ENCODE assay signal across 9 cellular contexts in the genomic region with DNA sequence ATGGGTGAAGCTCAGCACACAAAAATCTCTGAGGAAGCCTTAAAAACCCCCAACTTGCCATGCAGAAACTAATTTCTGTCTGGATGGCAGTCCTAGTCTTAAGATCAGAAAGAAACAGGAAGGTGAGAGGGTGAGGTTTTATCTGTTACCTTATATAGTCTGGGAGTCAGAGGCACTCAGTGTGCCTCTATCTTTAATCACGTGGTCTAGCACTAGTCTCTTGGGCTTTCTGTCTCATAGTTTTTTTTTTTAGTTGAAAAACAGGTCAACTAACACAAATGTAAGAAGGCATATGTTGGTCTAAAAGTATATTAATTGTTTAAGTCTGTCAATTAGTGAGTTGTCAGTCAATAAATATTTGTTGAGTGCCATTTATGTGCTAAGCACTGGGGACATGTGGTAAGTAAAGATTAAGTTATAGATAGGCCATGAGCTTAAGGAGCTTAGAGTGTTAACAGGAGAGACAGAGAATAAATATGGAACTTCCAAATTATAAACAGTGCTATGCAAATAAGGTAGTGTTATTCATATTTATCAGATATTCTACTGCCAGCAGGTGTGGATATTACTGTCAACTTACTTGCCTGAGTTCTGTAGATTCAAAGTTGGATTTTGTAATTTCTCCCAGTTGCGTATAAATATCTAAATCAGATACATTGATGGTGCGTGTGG. TPM values are rescaled to one million over a fixed set of nuclear protein-coding genes. Genes with fewer than 3 reads are reported as not detected.
A peak's percentile ranks its signal among the peaks of the same experiment; 100 is the strongest.
DNase-seq lines count a peak whose midpoint lies in the region; ATAC-seq and TF ChIP-seq lines count a peak whose summit lies in the region.
"Had no signal": no experiment of that assay in that cellular context is flagged by ENCODE, and none has a peak within 500 bp of the region (broad histone marks: within the 10 kb centered on the region; RNA-seq: fewer than 3 reads in every experiment).

No MANE protein-coding gene starts in this region.

- peak; percentile 53 for ATAC-seq in activated CD8-positive, alpha-beta memory T cell treated with anti-CD3 and anti-CD28 coated beads, Interleukin-2, amount 10 ng/mL, durations not matched to agents 7 days and 5 days
- ATAC-seq in HG02884 (IDR thresholded peaks at IDR 0.05; ENCODE audit: unreplicated experiment), result peak; percentile 61
- peak; percentile 71 for ATAC-seq in stimulated activated naive CD8-positive, alpha-beta T cell treated with anti-CD3 and anti-CD28 coated beads, Interleukin-15, amount 100 ng/mL, for 72 hours
- ATAC-seq in left lobe of liver, result no peak
- ATAC-seq: left colon had no signal

- TSS peak; percentile 96 for BruUV-seq in OCI-LY7 (replicated peaks; lab: Mats Ljungman, UMichigan)

- intact Hi-C loops in OCI-LY7 (cut with micrococcal nuclease; ENCODE audit: unreplicated experiment), result loop anchor here (1.0 to 10.0 kb wide), 3 partner anchors 32 to 1018 kb away; partner anchors contain the start of gene MID1IP1

- peaks cover 79% of the 10 kb centered on the region for H3K36me3 ChIP-seq in OCI-LY7 (ENCODE audit: insufficient read depth, low read length)

- no peaks in the 10 kb centered on the region for H3K36me3 Mint-ChIP-seq in activated CD8-positive, alpha-beta memory T cell treated with anti-CD3 and anti-CD28 coated beads, Interleukin-2, amount 10 ng/mL, durations not matched to agents 7 days and 5 days

- no peaks in the 10 kb centered on the region for H3K9me3 ChIP-seq in OCI-LY7 (ENCODE audit: low read length)

- no peak overlapping the region for H3K4me3 Mint-ChIP-seq in activated CD8-positive, alpha-beta memory T cell treated with anti-CD3 and anti-CD28 coated beads, Interleukin-2, amount 10 ng/mL, durations not matched to agents 7 days and 5 days
- H3K4me3 Mint-ChIP-seq in stimulated activated naive CD8-positive, alpha-beta T cell treated with anti-CD3 and anti-CD28 coated beads, Interleukin-15, amount 100 ng/mL, for 72 hours, result peak overlapping the region in 1 of 2 donors; percentile 57

- H3K9me3 Mint-ChIP-seq in activated CD8-positive, alpha-beta memory T cell treated with anti-CD3 and anti-CD28 coated beads, Interleukin-2, amount 10 ng/mL, durations not matched to agents 7 days and 5 days (ENCODE audit: low read depth), result no peaks in the 10 kb centered on the region
- H3K9me3 Mint-ChIP-seq in stimulated activated naive CD8-positive, alpha-beta T cell treated with anti-CD3 and anti-CD28 coated beads, Interleukin-15, amount 100 ng/mL, for 72 hours, result no peaks in the 10 kb centered on the region

- H3K9me2 ChIP-seq in OCI-LY7 (ENCODE audit: insufficient read depth, low read length), result no peaks in the 10 kb centered on the region

- TF ChIP-seq CTCF in OCI-LY7 (conservative IDR thresholded peaks at IDR 0.05; ENCODE audit: low read length), result no peak

- H3K4me3 ChIP-seq in OCI-LY7 (ENCODE audit: low read depth, low read length, poor library complexity, severe bottlenecking), result peak overlapping the region; percentile 58

- H3K27ac Mint-ChIP-seq in activated CD8-positive, alpha-beta memory T cell treated with anti-CD3 and anti-CD28 coated beads, Interleukin-2, amount 10 ng/mL, durations not matched to agents 7 days and 5 days, result no peak overlapping the region
- peak overlapping the region; percentile 54 to 70 for H3K27ac Mint-ChIP-seq in stimulated activated naive CD8-positive, alpha-beta T cell treated with anti-CD3 and anti-CD28 coated beads, Interleukin-15, amount 100 ng/mL, for 72 hours

- 0 out of 2 replicates have a peak overlapping the region, but pooled peaks have one; percentile 2 for H2AFZ ChIP-seq in OCI-LY7 (ENCODE audit: low read length)

- no peaks in the 10 kb centered on the region for H3K27me3 Mint-ChIP-seq in activated CD8-positive, alpha-beta memory T cell treated with anti-CD3 and anti-CD28 coated beads, Interleukin-2, amount 10 ng/mL, durations not matched to agents 7 days and 5 days
- H3K27me3 Mint-ChIP-seq in stimulated activated naive CD8-positive, alpha-beta T cell treated with anti-CD3 and anti-CD28 coated beads, Interleukin-15, amount 100 ng/mL, for 72 hours, result no peaks in the 10 kb centered on the region

- peak overlapping the region; percentile 87 for H3K4me2 ChIP-seq in OCI-LY7 (ENCODE audit: low read length)

- H4K20me1 ChIP-seq in OCI-LY7 (ENCODE audit: insufficient read depth, low read length), result no peaks in the 10 kb centered on the region

- POLR2A ChIA-PET in OCI-LY7 (lab: Charles Lee), result interaction anchor here (0.6 to 10.7 kb wide), 12 partner anchors 7 to 36 kb away, joined by 3 to 85 read pairs (median 6); partner anchors contain the start of gene CYBB

- H3K4me1 ChIP-seq in OCI-LY7 (ENCODE audit: insufficient read depth, low read length, poor library complexity, severe bottlenecking), result peaks cover 85% of the 10 kb centered on the region

- CTCF ChIA-PET in activated CD8-positive, alpha-beta memory T cell treated with anti-CD3 and anti-CD28 coated beads, Interleukin-2, amount 10 ng/mL, durations not matched to agents 7 days and 5 days (lab: Charles Lee), result no interaction called here
- CTCF ChIA-PET in OCI-LY7 (lab: Charles Lee; ENCODE audit: unreplicated experiment), result interaction anchor here (1.4 to 1.8 kb wide), 2 partner anchors 10 to 41 kb away, joined by 5 to 7 read pairs; no protein-coding TSS in a partner anchor

- H3K79me2 ChIP-seq in OCI-LY7 (ENCODE audit: insufficient read depth, low read depth, low read length), result peaks cover 71% of the 10 kb centered on the region; the same call in 1 of the 2 replicates

- peak overlapping the region; percentile 99 for H3K27ac ChIP-seq in OCI-LY7 (ENCODE audit: low read depth, low read length, poor library complexity, severe bottlenecking)
- no peak overlapping the region for H3K27ac ChIP-seq in substantia nigra (ENCODE audit: low read depth, low read length, poor library complexity, severe bottlenecking)

- DNase-seq in activated CD8-positive, alpha-beta memory T cell treated with anti-CD3 and anti-CD28 coated beads, Interleukin-2, amount 10 ng/mL, durations not matched to agents 7 days and 5 days, result no peak
- DNase-seq in activated CD8-positive, alpha-beta memory T cell treated with anti-CD3 and anti-CD28 coated beads, Interleukin-2, amount 50 U/mL, for 48 hours, result no peak
- peak; percentile 74 for DNase-seq in OCI-LY7 (ENCODE audit: low spot score)
- no peak for DNase-seq in stimulated activated naive CD8-positive, alpha-beta T cell treated with anti-CD3 and anti-CD28 coated beads, Interleukin-15, amount 100 ng/mL, for 72 hours
- DNase-seq in DMS 273 treated with DMSO at 0.1 percent for 48 hours (lab: John Stamatoyannopoulos, UW), result no peak
- no peak for DNase-seq in substantia nigra (lab: John Stamatoyannopoulos, UW)
- DNase-seq in left lobe of liver (ENCODE audit: low spot score), result no peak
- DNase-seq: left colon had no signal

- H3K4me1 Mint-ChIP-seq in activated CD8-positive, alpha-beta memory T cell treated with anti-CD3 and anti-CD28 coated beads, Interleukin-2, amount 10 ng/mL, durations not matched to agents 7 days and 5 days, result peaks cover 14% of the 10 kb centered on the region
- H3K4me1 Mint-ChIP-seq in stimulated activated naive CD8-positive, alpha-beta T cell treated with anti-CD3 and anti-CD28 coated beads, Interleukin-15, amount 100 ng/mL, for 72 hours, result peaks cover 12% of the 10 kb centered on the region

RNA-seq across cellular contexts. Expression of gene CYBB, which starts 6.9 kb away (rescaled TPM):
- not detected for total RNA-seq in activated CD8-positive, alpha-beta memory T cell treated with anti-CD3 and anti-CD28 coated beads, Interleukin-2, amount 10 ng/mL, durations not matched to agents 7 days and 5 days
- total RNA-seq in OCI-LY7 (2014; rRNA removed; shearing (Covaris generic)), result 23.8 and 25.4 TPM in 2 replicates
- total RNA-seq in OCI-LY7 (2022), result 29.8 and 38.3 TPM in 2 replicates
- total RNA-seq in left lobe of liver, result 6.8 TPM
